Comparison of ENCODE assay signal across 9 cellular contexts in genomic region chr2:232549655-232550350, GRCh38. TPM values are rescaled to one million over a fixed set of nuclear protein-coding genes. Genes with fewer than 3 reads are reported as not detected.
DNase-seq lines count a peak whose midpoint lies in the region; ATAC-seq and TF ChIP-seq lines count a peak whose summit lies in the region.
"Had no signal": no experiment of that assay in that cellular context is flagged by ENCODE, and none has a peak within 500 bp of the region (broad histone marks: within the 10 kb centered on the region; RNA-seq: fewer than 3 reads in every experiment).

No MANE protein-coding gene starts in this region.

- no peaks in the 10 kb centered on the region for H3K27me3 ChIP-seq in right atrium auricular region
- H3K27me3 ChIP-seq in liver (ENCODE audit: control insufficient read depth in 4 of 4, insufficient read depth in 4 of 4, low read length in 3 of 4): no peaks in the 10 kb centered on the region
- no peaks in the 10 kb centered on the region for H3K27me3 ChIP-seq in transverse colon

- H3K27ac ChIP-seq in right atrium auricular region (peak overlapping the region; percentile 92 to 96), liver (ENCODE audit: low read depth in 1 of 2, low read length in 2 of 2) (peak overlapping the region; percentile 95 to 99), transverse colon (peak overlapping the region; percentile 96 to 100 (median 98))

- peaks cover 7% of the 10 kb centered on the region for H3K36me3 ChIP-seq in right atrium auricular region
- H3K36me3 ChIP-seq in liver (ENCODE audit: control insufficient read depth in 4 of 4, insufficient read depth in 3 of 4, low read depth in 1 of 4, low read length in 3 of 4): peaks cover 0 to 10% (median 0%) of the 10 kb centered on the region in 4 donors
- no peaks in the 10 kb centered on the region for H3K36me3 ChIP-seq in transverse colon

- H3K4me3 ChIP-seq in right atrium auricular region (peak overlapping the region; percentile 71 to 76), liver (ENCODE audit: low read depth in 1 of 3, low read length in 3 of 3) (peak overlapping the region; percentile 83 to 94 (median 87)), transverse colon (peak overlapping the region; percentile 69 to 96 (median 88))

- H3K36me3 Mint-ChIP-seq in activated naive CD8-positive, alpha-beta T cell treated with anti-CD3 and anti-CD28 coated beads, Interleukin-2, amount 10 ng/mL, durations not matched to agents 7 days and 5 days: peaks cover 31% of the 10 kb centered on the region

- peak overlapping the region; percentile 99 for H3K4me3 Mint-ChIP-seq in activated naive CD8-positive, alpha-beta T cell treated with anti-CD3 and anti-CD28 coated beads, Interleukin-2, amount 10 ng/mL, durations not matched to agents 7 days and 5 days

- ATAC-seq in left ventricle myocardium superior: no peak
- ATAC-seq in activated naive CD8-positive, alpha-beta T cell treated with anti-CD3 and anti-CD28 coated beads, Interleukin-2, amount 10 ng/mL, durations not matched to agents 7 days and 5 days (ENCODE audit: low read depth): no peak
- no peak for ATAC-seq in GM21447 (IDR thresholded peaks at IDR 0.05; ENCODE audit: unreplicated experiment)
- no peak for ATAC-seq in GM18868 (IDR thresholded peaks at IDR 0.05; ENCODE audit: unreplicated experiment)
- ATAC-seq in sciatic nerve: no peak

- POLR2A ChIA-PET in activated naive CD8-positive, alpha-beta T cell treated with anti-CD3 and anti-CD28 coated beads, Interleukin-2, amount 10 ng/mL, durations not matched to agents 7 days and 5 days (lab: Charles Lee): interaction anchor here (0.6 to 1.5 kb wide), 6 partner anchors 7 to 1086 kb away, joined by 3 to 7 read pairs (median 4); partner anchors contain the start of genes CHRNG and NCL

- peak overlapping the region; percentile 92 to 94 for H3K9ac ChIP-seq in liver (ENCODE audit: low read depth in 1 of 2, low read length in 2 of 2)

- no peak for TF ChIP-seq EP300 in transverse colon (IDR thresholded peaks at IDR 0.05; ENCODE audit: low read depth)

- TF ChIP-seq CTCF in right atrium auricular region (IDR thresholded peaks at IDR 0.05): no peak
- no peak for TF ChIP-seq CTCF in liver (IDR thresholded peaks at IDR 0.05; ENCODE audit: low read depth, low read length, missing input control)
- TF ChIP-seq CTCF in transverse colon (IDR thresholded peaks at IDR 0.05): no peak

- TF ChIP-seq POLR2A in transverse colon (IDR thresholded peaks at IDR 0.05): no peak

- WGBS in liver: 39% methylated on average over 20 of the region's 20 CpGs
- WGBS in transverse colon (ENCODE audit: low coverage in 1 of 2), 2 donors: 37 to 46% methylated on average over 13 to 20 of the region's 20 CpGs

- peak overlapping the region; percentile 100 for H3K27ac Mint-ChIP-seq in activated naive CD8-positive, alpha-beta T cell treated with anti-CD3 and anti-CD28 coated beads, Interleukin-2, amount 10 ng/mL, durations not matched to agents 7 days and 5 days

- peaks cover 3% of the 10 kb centered on the region for H3K9me3 Mint-ChIP-seq in activated naive CD8-positive, alpha-beta T cell treated with anti-CD3 and anti-CD28 coated beads, Interleukin-2, amount 10 ng/mL, durations not matched to agents 7 days and 5 days

- TF ChIP-seq RAD21 in liver (IDR thresholded peaks at IDR 0.05): no peak

- peaks cover 55% of the 10 kb centered on the region for H3K4me1 Mint-ChIP-seq in activated naive CD8-positive, alpha-beta T cell treated with anti-CD3 and anti-CD28 coated beads, Interleukin-2, amount 10 ng/mL, durations not matched to agents 7 days and 5 days

- no peak for DNase-seq in right atrium auricular region (ENCODE audit: low spot score)
- no peak for DNase-seq in left ventricle myocardium superior
- DNase-seq in activated naive CD8-positive, alpha-beta T cell treated with anti-CD3 and anti-CD28 coated beads, Interleukin-2, amount 10 ng/mL, durations not matched to agents 7 days and 5 days: no peak
- no peak for DNase-seq in transverse colon
- DNase-seq in sciatic nerve (ENCODE audit: low spot score): no peak

- in situ Hi-C loops in transverse colon (cut with MboI; ENCODE audit: low pct_ligation_motif_present in 1 of 4, low pct_unique_long_range_greater_than_20kb in 1 of 4, low sequenced_read_pairs in 3 of 4): no loop called here

- peaks cover 0 to 5% of the 10 kb centered on the region in 2 donors for H3K9me3 ChIP-seq in right atrium auricular region
- no peaks in the 10 kb centered on the region for H3K9me3 ChIP-seq in liver (ENCODE audit: control insufficient read depth in 4 of 4, low read length in 3 of 4)
- no peaks in the 10 kb centered on the region for H3K9me3 ChIP-seq in transverse colon

- intact Hi-C loops in left ventricle myocardium superior (cut with micrococcal nuclease): no loop called here
- intact Hi-C loops in transverse colon (cut with DNase I; ENCODE audit: low total_unique reads): no loop called here
- intact Hi-C loops in sciatic nerve (cut with DNase I): no loop called here

- H3K27me3 Mint-ChIP-seq in activated naive CD8-positive, alpha-beta T cell treated with anti-CD3 and anti-CD28 coated beads, Interleukin-2, amount 10 ng/mL, durations not matched to agents 7 days and 5 days: no peaks in the 10 kb centered on the region

- H3K4me1 ChIP-seq in right atrium auricular region: peaks cover 0 to 24% of the 10 kb centered on the region in 2 donors
- H3K4me1 ChIP-seq in liver (ENCODE audit: control insufficient read depth in 4 of 4, insufficient read depth in 4 of 4, low read length in 3 of 4): peaks cover 2 to 26% (median 14%) of the 10 kb centered on the region in 4 donors
- H3K4me1 ChIP-seq in transverse colon: peaks cover 7 to 31% (median 17%) of the 10 kb centered on the region in 4 donors

TF ChIP-seq in liver, 16 proteins besides CTCF, POLR2A, EP300 and RAD21:
- TF ChIP-seq, protein P1, sequence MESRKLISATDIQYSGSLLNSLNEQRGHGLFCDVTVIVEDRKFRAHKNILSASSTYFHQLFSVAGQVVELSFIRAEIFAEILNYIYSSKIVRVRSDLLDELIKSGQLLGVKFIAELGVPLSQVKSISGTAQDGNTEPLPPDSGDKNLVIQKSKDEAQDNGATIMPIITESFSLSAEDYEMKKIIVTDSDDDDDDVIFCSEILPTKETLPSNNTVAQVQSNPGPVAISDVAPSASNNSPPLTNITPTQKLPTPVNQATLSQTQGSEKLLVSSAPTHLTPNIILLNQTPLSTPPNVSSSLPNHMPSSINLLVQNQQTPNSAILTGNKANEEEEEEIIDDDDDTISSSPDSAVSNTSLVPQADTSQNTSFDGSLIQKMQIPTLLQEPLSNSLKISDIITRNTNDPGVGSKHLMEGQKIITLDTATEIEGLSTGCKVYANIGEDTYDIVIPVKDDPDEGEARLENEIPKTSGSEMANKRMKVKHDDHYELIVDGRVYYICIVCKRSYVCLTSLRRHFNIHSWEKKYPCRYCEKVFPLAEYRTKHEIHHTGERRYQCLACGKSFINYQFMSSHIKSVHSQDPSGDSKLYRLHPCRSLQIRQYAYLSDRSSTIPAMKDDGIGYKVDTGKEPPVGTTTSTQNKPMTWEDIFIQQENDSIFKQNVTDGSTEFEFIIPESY (IDR thresholded peaks at IDR 0.05): no peak
- TF ChIP-seq TAF1 (conservative IDR thresholded peaks at IDR 0.05) (no peak), HNF4G (IDR thresholded peaks at IDR 0.05) (no peak), SP1 (IDR thresholded peaks at IDR 0.05) (no peak)

RNA-seq across cellular contexts. Expression of gene TIGD1, which starts 0.6 kb away (rescaled TPM):
- 1 to 10 TPM; 1.7 to 2.0 TPM for total RNA-seq in right atrium auricular region
- total RNA-seq in left ventricle myocardium superior: 1.7 TPM
- 10 to 100 TPM; 11.7 to 12.8 TPM for total RNA-seq in activated naive CD8-positive, alpha-beta T cell treated with anti-CD3 and anti-CD28 coated beads, Interleukin-2, amount 10 ng/mL, durations not matched to agents 7 days and 5 days
- 1 to 10 TPM; 1.8 to 3.0 TPM for total RNA-seq in liver
- polyA plus RNA-seq in liver: 1 to 10 TPM in 1 of 2 donors, under 1 TPM in 1; 0.50 to 1.6 TPM
- total RNA-seq in transverse colon: 10 to 100 TPM in 2 of 4 donors, 1 to 10 TPM in 2; 4.6 to 23.1 (median 11.9) TPM
- total RNA-seq in sciatic nerve: 4.5 TPM

RNA-seq across cellular contexts. Expression of gene EIF4E2, which starts 0.7 kb away (rescaled TPM):
- total RNA-seq in right atrium auricular region (10 to 100 TPM; 23.3 to 23.4 TPM), left ventricle myocardium superior (40.7 TPM), liver (10 to 100 TPM; 30.0 to 46.9 TPM), transverse colon (1,000 to 10,000 TPM in 1 of 4 donors, 10 to 100 TPM in 3; 46.0 to 2,324 (median 55.7) TPM), sciatic nerve (41.0 TPM)
- 10 to 100 TPM; 61.0 to 65.2 TPM for total RNA-seq in activated naive CD8-positive, alpha-beta T cell treated with anti-CD3 and anti-CD28 coated beads, Interleukin-2, amount 10 ng/mL, durations not matched to agents 7 days and 5 days
- 10 to 100 TPM; 44.6 to 46.3 TPM for polyA plus RNA-seq in liver

RNA-seq across cellular contexts. Expression of gene CHRNG, which starts 10.3 kb away (rescaled TPM):
- total RNA-seq in right atrium auricular region (not detected), left ventricle myocardium superior (not detected), liver (not detected), transverse colon (not detected), sciatic nerve (not detected)
- total RNA-seq in activated naive CD8-positive, alpha-beta T cell treated with anti-CD3 and anti-CD28 coated beads, Interleukin-2, amount 10 ng/mL, durations not matched to agents 7 days and 5 days: not detected
- not detected for polyA plus RNA-seq in liver
- total RNA-seq: lung microvascular endothelial cell had no signal

RNA-seq across cellular contexts. Expression of gene CHRND, which starts 23.8 kb away (rescaled TPM):
- total RNA-seq in right atrium auricular region: under 1 TPM in 1 of 2 donors, not detected in 1; 0.19 TPM
- total RNA-seq in left ventricle myocardium superior: not detected
- not detected for total RNA-seq in activated naive CD8-positive, alpha-beta T cell treated with anti-CD3 and anti-CD28 coated beads, Interleukin-2, amount 10 ng/mL, durations not matched to agents 7 days and 5 days
- total RNA-seq in liver: not detected
- not detected for polyA plus RNA-seq in liver
- not detected for total RNA-seq in transverse colon
- total RNA-seq in sciatic nerve: not detected
- total RNA-seq: lung microvascular endothelial cell had no signal

RNA-seq across cellular contexts. Expression of gene PRSS56, which starts 29.6 kb away (rescaled TPM):
- total RNA-seq in right atrium auricular region (under 1 TPM in 1 of 2 donors, not detected in 1; 0.20 TPM), left ventricle myocardium superior (0.15 TPM), liver (not detected), transverse colon (not detected), sciatic nerve (not detected)
- total RNA-seq in activated naive CD8-positive, alpha-beta T cell treated with anti-CD3 and anti-CD28 coated beads, Interleukin-2, amount 10 ng/mL, durations not matched to agents 7 days and 5 days: not detected
- polyA plus RNA-seq in liver: under 1 TPM in 1 of 2 donors, not detected in 1; 0.02 TPM
- total RNA-seq: lung microvascular endothelial cell had no signal
